In the genomic region with DNA sequence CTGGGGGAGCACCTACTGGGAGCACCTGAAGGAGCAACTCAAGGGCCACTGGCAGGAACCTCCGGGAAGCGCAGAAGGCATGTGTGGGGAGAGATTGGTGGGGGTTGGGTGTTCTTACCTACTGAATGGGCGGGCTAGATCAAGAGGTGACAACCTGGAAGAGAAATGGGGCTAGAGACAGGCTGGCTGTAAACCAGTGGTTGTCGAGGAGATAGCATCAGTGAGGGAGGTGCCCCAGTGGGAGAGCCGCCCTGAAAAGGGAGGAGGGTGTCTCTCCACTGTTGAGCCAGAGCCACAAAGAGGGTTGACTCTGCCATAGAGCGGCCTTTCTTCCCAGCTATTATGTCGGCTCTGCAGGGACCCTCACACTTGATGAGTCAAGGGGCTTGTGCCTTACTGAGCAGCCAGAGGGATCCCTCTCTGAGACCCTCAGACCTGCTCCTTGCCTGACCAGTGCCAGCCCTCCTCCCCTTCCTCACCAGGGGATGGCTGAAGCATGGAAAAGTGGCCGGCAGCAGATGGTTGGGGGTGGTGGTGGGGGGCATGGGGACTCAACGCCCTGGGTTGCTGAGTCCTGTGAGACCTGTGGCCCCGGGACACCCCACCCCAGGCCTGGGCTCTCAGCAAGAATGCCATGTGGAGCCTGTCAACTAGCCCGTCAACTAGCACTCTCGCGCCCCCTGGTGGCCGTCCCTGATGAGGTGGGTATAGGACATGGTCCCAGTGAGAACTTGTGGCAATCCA, we compare ENCODE assay signal across 8 cellular contexts. TPM values are rescaled to one million over a fixed set of nuclear protein-coding genes. Genes with fewer than 3 reads are reported as not detected.
DNase-seq lines count a peak whose midpoint lies in the region; ATAC-seq and TF ChIP-seq lines count a peak whose summit lies in the region.

No MANE protein-coding gene starts in this region.

- peak; percentile 77 for ATAC-seq in GM21717 (IDR thresholded peaks at IDR 0.05; ENCODE audit: unreplicated experiment)
- peak; percentile 82 for ATAC-seq in foreskin keratinocyte
- peak; percentile 80 for ATAC-seq in omental fat pad (ENCODE audit: low FRiP score)

- H3K4me1 ChIP-seq in SJCRH30, result 0 out of 2 replicates have a peak, but pooled peaks cover 2% of the 10 kb centered on the region
- no peaks in the 10 kb centered on the region for H3K4me1 ChIP-seq in foreskin keratinocyte
- peaks cover 6% of the 10 kb centered on the region for H3K4me1 ChIP-seq in suprapubic skin

- H3K9me3 Mint-ChIP-seq in Calu3 (ENCODE audit: low read depth, unreplicated experiment), result no peaks in the 10 kb centered on the region

- intact Hi-C loops in Calu3 (cut with micrococcal nuclease; ENCODE audit: unreplicated experiment), result loop anchor here (1.0 kb wide), 2 partner anchors 64 to 333 kb away; no protein-coding TSS in a partner anchor

- H3K27me3 ChIP-seq in SJCRH30 (no peaks in the 10 kb centered on the region), foreskin keratinocyte (peaks cover 10% of the 10 kb centered on the region), suprapubic skin (no peaks in the 10 kb centered on the region)

- H3K27ac ChIP-seq in SJCRH30 (no peak overlapping the region), foreskin keratinocyte (no peak overlapping the region), suprapubic skin (no peak overlapping the region)

- H3K27ac Mint-ChIP-seq in Calu3 (ENCODE audit: unreplicated experiment), result no peak overlapping the region

- CTCF ChIA-PET in Calu3 (lab: Charles Lee), result no interaction called here

- peaks cover 29% of the 10 kb centered on the region for H3K27me3 Mint-ChIP-seq in Calu3 (ENCODE audit: unreplicated experiment)

- H3K36me3 ChIP-seq in SJCRH30 (no peaks in the 10 kb centered on the region), suprapubic skin (no peaks in the 10 kb centered on the region)

- peak; percentile 98 for DNase-seq in Calu3
- peak; percentile 59 for DNase-seq in M059J (ENCODE audit: low read depth)
- DNase-seq in SJCRH30, result peak; percentile 92 to 95
- peak; percentile 98 for DNase-seq in activated effector memory CD4-positive, alpha-beta T cell treated with anti-CD3 and anti-CD28 coated beads, Interleukin-2, amount 50 U/mL, for 16 hours
- DNase-seq in foreskin keratinocyte, result peak in 1 of 2 donors; percentile 26
- DNase-seq in omental fat pad (ENCODE audit: low spot score), result peak; percentile 100
- DNase-seq in suprapubic skin (ENCODE audit: low spot score in 2 of 2), result peak; percentile 95 to 97

- no peak for TF ChIP-seq POLR2A in suprapubic skin (IDR thresholded peaks at IDR 0.05)

- no peaks in the 10 kb centered on the region for H3K4me1 Mint-ChIP-seq in Calu3 (ENCODE audit: low read depth, unreplicated experiment)

- peaks cover 3% of the 10 kb centered on the region for H3K36me3 Mint-ChIP-seq in Calu3 (ENCODE audit: insufficient read depth, unreplicated experiment)

- 26% methylated on average over 11 of the region's 14 CpGs for WGBS in suprapubic skin

- H3K4me3 Mint-ChIP-seq in Calu3 (ENCODE audit: low read depth, unreplicated experiment), result no peak overlapping the region

- TF ChIP-seq CTCF in Calu3 (IDR thresholded peaks at IDR 0.05; ENCODE audit: unreplicated experiment) (peak; percentile 96), foreskin keratinocyte (conservative IDR thresholded peaks at IDR 0.05) (peak; percentile 83), omental fat pad (IDR thresholded peaks at IDR 0.05) (peak in 2 of 3 donors; percentile 49 to 81), suprapubic skin (IDR thresholded peaks at IDR 0.05) (peak; percentile 41 to 76)

- BruUV-seq in Calu3 (replicated peaks; lab: Mats Ljungman, UMichigan), result no TSS peak

- no peak for TF ChIP-seq EP300 in suprapubic skin (IDR thresholded peaks at IDR 0.05)

- H3K9me3 ChIP-seq in SJCRH30 (replicated peaks), result no peaks in the 10 kb centered on the region
- H3K9me3 ChIP-seq in suprapubic skin, result no peaks in the 10 kb centered on the region

- H3K4me3 ChIP-seq in SJCRH30 (no peak overlapping the region), suprapubic skin (no peak overlapping the region)

RNA-seq across cellular contexts. Expression of a gene that starts 36.4 kb away (rescaled TPM):
- total RNA-seq in Calu3 (2022) (68.5 and 70.8 TPM in 2 replicates), foreskin keratinocyte (16.9 and 17.8 TPM in 2 replicates), omental fat pad (10 to 100 TPM; 20.9 to 32.1 (median 24.2) TPM), suprapubic skin (10 to 100 TPM; 28.1 to 39.3 (median 31.3) TPM)
- total RNA-seq in M059J (2014; rRNA removed; shearing (Covaris generic)), result 16.4 and 30.5 TPM in 2 replicates
- total RNA-seq in SJCRH30 (2014; rRNA removed; shearing (Covaris generic)), result 37.3 and 42.7 TPM in 2 replicates
- polyA plus RNA-seq in foreskin keratinocyte, result 4.0 and 4.9 TPM in 2 replicates

RNA-seq across cellular contexts. Expression of a gene that starts 57.0 kb away (rescaled TPM):
- 0.33 and 0.39 TPM in 2 replicates for total RNA-seq in Calu3 (2022)
- total RNA-seq in M059J (2014; rRNA removed; shearing (Covaris generic)), result not detected in 2 replicates
- 0.30 and 0.33 TPM in 2 replicates for total RNA-seq in SJCRH30 (2014; rRNA removed; shearing (Covaris generic))
- total RNA-seq in foreskin keratinocyte, result 0.04 and 0.10 TPM in 2 replicates
- polyA plus RNA-seq in foreskin keratinocyte, result 0.08 TPM in 1 of 2 replicates, not detected in the other
- 10 to 100 TPM in 1 of 4 donors, 1 to 10 TPM in 3; 2.6 to 14.7 (median 4.0) TPM for total RNA-seq in omental fat pad
- 1 to 10 TPM in 3 of 4 donors, under 1 TPM in 1; 0.68 to 4.5 (median 1.6) TPM for total RNA-seq in suprapubic skin
